In genomic region chr1:15775706-15776105, GRCh38 we compare ENCODE assay signal across 29 cellular contexts. TPM values are rescaled to one million over a fixed set of nuclear protein-coding genes. Genes with fewer than 3 reads are reported as not detected.
DNase-seq lines count a peak whose midpoint lies in the region; ATAC-seq, FAIRE-seq and TF ChIP-seq lines count a peak whose summit lies in the region.
"Had no signal": no experiment of that assay in that cellular context is flagged by ENCODE, and none has a peak within 500 bp of the region (broad histone marks: within the 10 kb centered on the region; RNA-seq: fewer than 3 reads in every experiment).

No MANE protein-coding gene starts in this region.

- H3K4me3 Mint-ChIP-seq in progenitor cell of endocrine pancreas (ENCODE audit: low read depth) = no peak overlapping the region
- H3K4me3 Mint-ChIP-seq in activated naive CD4-positive, alpha-beta T cell treated with anti-CD3 and anti-CD28 coated beads, Interleukin-2, amount 10 ng/mL, durations not matched to agents 7 days and 5 days = no peak overlapping the region
- H3K4me3 Mint-ChIP-seq: CD4-positive, alpha-beta memory T cell; H9 had no signal

- no peak for FAIRE-seq in RCC 7860 (lab: Jason Lieb, UNC)
- FAIRE-seq: A549, G401.6, GM12878 had no signal

- no peaks in the 10 kb centered on the region for H3K9me3 Mint-ChIP-seq in progenitor cell of endocrine pancreas (ENCODE audit: low read depth)
- no peaks in the 10 kb centered on the region for H3K9me3 Mint-ChIP-seq in activated naive CD4-positive, alpha-beta T cell treated with anti-CD3 and anti-CD28 coated beads, Interleukin-2, amount 10 ng/mL, durations not matched to agents 7 days and 5 days
- H3K9me3 Mint-ChIP-seq: CD4-positive, alpha-beta memory T cell; H9 had no signal

- CTCF ChIA-PET in activated naive CD4-positive, alpha-beta T cell treated with anti-CD3 and anti-CD28 coated beads, Interleukin-2, amount 10 ng/mL, durations not matched to agents 7 days and 5 days (lab: Charles Lee) = interaction anchor here (1.1 kb wide), 1 partner anchor 16 kb away, joined by 3 read pairs; no protein-coding TSS in a partner anchor

- H3K27me3 Mint-ChIP-seq in progenitor cell of endocrine pancreas = no peaks in the 10 kb centered on the region
- H3K27me3 Mint-ChIP-seq in activated naive CD4-positive, alpha-beta T cell treated with anti-CD3 and anti-CD28 coated beads, Interleukin-2, amount 10 ng/mL, durations not matched to agents 7 days and 5 days = peaks cover 37% of the 10 kb centered on the region

- TF ChIP-seq CTCF in progenitor cell of endocrine pancreas (IDR thresholded peaks at IDR 0.05; ENCODE audit: unreplicated experiment) = no peak

- peak overlapping the region; percentile 6 for H3K27ac ChIP-seq in epithelial cell of prostate
- H3K27ac ChIP-seq: GM23248, HL-60 had no signal

- peak; percentile 11 for DNase-seq in RCC 7860 (ENCODE audit: low spot score)
- no peak for DNase-seq in epithelial cell of prostate (ENCODE audit: low read depth, low spot score)
- DNase-seq in progenitor cell of endocrine pancreas (ENCODE audit: low spot score, unreplicated experiment) = no peak
- no peak for DNase-seq in GDM1 (lab: John Stamatoyannopoulos, UW)
- DNase-seq in activated naive CD4-positive, alpha-beta T cell treated with anti-CD3 and anti-CD28 coated beads, Interleukin-2, amount 10 ng/mL, durations not matched to agents 7 days and 5 days = no peak
- DNase-seq in H4 (ENCODE audit: low spot score) = no peak
- DNase-seq: C1 segment of cervical spinal cord; CD4-positive, alpha-beta memory T cell; COR-L47; GM23248; H9; Kasumi-1; NCI-H1105 treated with DMSO at 0.1 percent for 48 hours; NCI-H146; NCI-H1930; NCI-H446 treated with DMSO at 0.1 percent for 48 hours; NCI-H526; NCI-H82; NK-92 treated with Interleukin-12 subunit alpha and Interleukin-12 subunit beta, amount 100 ng/mL, for 24 hours; PC-3; SHP77 had no signal

- H3K4me1 Mint-ChIP-seq in progenitor cell of endocrine pancreas (ENCODE audit: low read depth) = peaks cover 17% of the 10 kb centered on the region
- H3K4me1 Mint-ChIP-seq in activated naive CD4-positive, alpha-beta T cell treated with anti-CD3 and anti-CD28 coated beads, Interleukin-2, amount 10 ng/mL, durations not matched to agents 7 days and 5 days = no peaks in the 10 kb centered on the region
- H3K4me1 Mint-ChIP-seq: CD4-positive, alpha-beta memory T cell; H9 had no signal

- H3K27ac Mint-ChIP-seq in progenitor cell of endocrine pancreas = peak overlapping the region; percentile 82
- H3K27ac Mint-ChIP-seq in activated naive CD4-positive, alpha-beta T cell treated with anti-CD3 and anti-CD28 coated beads, Interleukin-2, amount 10 ng/mL, durations not matched to agents 7 days and 5 days = no peak overlapping the region
- H3K27ac Mint-ChIP-seq: CD4-positive, alpha-beta memory T cell had no signal

- H3K36me3 Mint-ChIP-seq in progenitor cell of endocrine pancreas (ENCODE audit: insufficient read depth) = peaks cover 42% of the 10 kb centered on the region
- H3K36me3 Mint-ChIP-seq in activated naive CD4-positive, alpha-beta T cell treated with anti-CD3 and anti-CD28 coated beads, Interleukin-2, amount 10 ng/mL, durations not matched to agents 7 days and 5 days = no peaks in the 10 kb centered on the region
- H3K36me3 Mint-ChIP-seq: CD4-positive, alpha-beta memory T cell had no signal

- ATAC-seq in HG02840 (IDR thresholded peaks at IDR 0.05; ENCODE audit: low FRiP score, unreplicated experiment) = no peak
- ATAC-seq: A549, GM12878, PC-3 had no signal

RNA-seq across cellular contexts. Expression of gene FBLIM1, which starts 17.1 kb away (rescaled TPM):
- total RNA-seq in progenitor cell of endocrine pancreas = 101 and 105 TPM in 2 replicates
- total RNA-seq in H4 (2014; rRNA removed; shearing (Covaris generic)) = 33.0 and 38.9 TPM in 2 replicates
- total RNA-seq: CD4-positive, alpha-beta memory T cell had no signal

RNA-seq across cellular contexts. Expression of gene UQCRHL, which starts 31.7 kb away (rescaled TPM):
- 2.4 and 3.5 TPM in 2 replicates for total RNA-seq in progenitor cell of endocrine pancreas
- total RNA-seq in H4 (2014; rRNA removed; shearing (Covaris generic)) = 4.9 and 6.0 TPM in 2 replicates

RNA-seq across cellular contexts. Expression of gene TMEM82, which starts 33.4 kb away (rescaled TPM):
- 0.44 and 1.4 TPM in 2 replicates for total RNA-seq in progenitor cell of endocrine pancreas
- not detected in 2 replicates for total RNA-seq in H4 (2014; rRNA removed; shearing (Covaris generic))
- total RNA-seq: CD4-positive, alpha-beta memory T cell; GM12878; GM23248; M059J; PC-3; RPMI7951; SK-MEL-5 had no signal

RNA-seq across cellular contexts. Expression of gene SLC25A34, which starts 39.6 kb away (rescaled TPM):
- 5.5 and 6.0 TPM in 2 replicates for total RNA-seq in progenitor cell of endocrine pancreas
- total RNA-seq in H4 (2014; rRNA removed; shearing (Covaris generic)) = 0.10 and 0.47 TPM in 2 replicates
